In the genomic region with DNA sequence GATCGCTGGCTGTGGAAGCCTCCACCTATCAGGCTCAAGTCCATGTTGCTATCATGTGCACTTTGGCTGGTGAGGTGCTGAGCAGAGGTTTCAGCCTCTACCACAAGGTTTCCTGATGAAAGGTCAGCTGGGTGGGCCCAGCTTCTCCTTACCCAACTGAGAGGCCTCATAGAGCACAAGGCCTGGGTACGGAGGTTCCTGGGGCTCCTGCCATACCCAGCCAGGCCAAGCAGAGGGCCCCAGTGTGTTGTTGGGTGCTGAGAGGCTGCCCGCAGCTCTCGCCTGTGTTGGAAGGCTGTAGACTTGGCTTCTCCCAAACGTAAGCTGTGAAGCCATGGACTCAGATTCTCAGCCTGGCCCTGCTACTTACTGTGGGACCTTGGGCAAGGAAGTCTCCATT, we compare ENCODE assay signal across 9 cellular contexts. TPM values are rescaled to one million over a fixed set of nuclear protein-coding genes. Genes with fewer than 3 reads are reported as not detected.
DNase-seq lines count a peak whose midpoint lies in the region; ATAC-seq and TF ChIP-seq lines count a peak whose summit lies in the region.
"Had no signal": no experiment of that assay in that cellular context is flagged by ENCODE, and none has a peak within 500 bp of the region (broad histone marks: within the 10 kb centered on the region; RNA-seq: fewer than 3 reads in every experiment).

No MANE protein-coding gene starts in this region.

- ATAC-seq in mucosa of descending colon (peak; percentile 13), upper lobe of left lung (ENCODE audit: low FRiP score in 2 of 2) (peak in 1 of 2 donors; percentile 14), GM18909 (IDR thresholded peaks at IDR 0.05; ENCODE audit: poor library complexity, unreplicated experiment) (no peak), HG03039 (IDR thresholded peaks at IDR 0.05; ENCODE audit: unreplicated experiment) (no peak)

- intact Hi-C loops in breast epithelium (cut with DNase I; ENCODE audit: low total_unique reads): no loop called here
- intact Hi-C loops in mucosa of descending colon (cut with DNase I, micrococcal nuclease): no loop called here

- H3K9me3 ChIP-seq in breast epithelium (no peaks in the 10 kb centered on the region), mucosa of descending colon (no peaks in the 10 kb centered on the region), upper lobe of left lung (no peaks in the 10 kb centered on the region)

- H3K4me1 ChIP-seq in breast epithelium (peaks cover 5 to 30% of the 10 kb centered on the region in 2 donors), mucosa of descending colon (ENCODE audit: low read depth) (peaks cover 83% of the 10 kb centered on the region), upper lobe of left lung (peaks cover 81 to 90% (median 83%) of the 10 kb centered on the region in 4 donors)

- no peaks in the 10 kb centered on the region for H3K9me3 Mint-ChIP-seq in activated T-cell treated with anti-CD3 and anti-CD28 coated beads, Interleukin-2, amount 50 U/mL, for 24 hours

- H3K27ac ChIP-seq in breast epithelium (peak overlapping the region; percentile 94 to 99), upper lobe of left lung (peak overlapping the region; percentile 68 to 93 (median 76))

- H3K4me3 ChIP-seq in breast epithelium (peak overlapping the region in 1 of 3 donors; percentile 5), mucosa of descending colon (no peak overlapping the region), upper lobe of left lung (no peak overlapping the region)

- H3K27ac Mint-ChIP-seq in activated T-cell treated with anti-CD3 and anti-CD28 coated beads, Interleukin-2, amount 50 U/mL, for 24 hours: peak overlapping the region; percentile 67

- H3K4me3 Mint-ChIP-seq in activated T-cell treated with anti-CD3 and anti-CD28 coated beads, Interleukin-2, amount 50 U/mL, for 24 hours: no peak overlapping the region

- 68 to 77% methylated on average over 5 of the region's 5 CpGs for WGBS in upper lobe of left lung, 2 donors

- no peaks in the 10 kb centered on the region for H3K36me3 ChIP-seq in breast epithelium
- no peaks in the 10 kb centered on the region for H3K36me3 ChIP-seq in mucosa of descending colon (ENCODE audit: low read depth)
- H3K36me3 ChIP-seq in upper lobe of left lung: peaks cover 0 to 11% (median 3%) of the 10 kb centered on the region in 4 donors

- H3K36me3 Mint-ChIP-seq in activated T-cell treated with anti-CD3 and anti-CD28 coated beads, Interleukin-2, amount 50 U/mL, for 24 hours (ENCODE audit: low read depth): peaks cover 37% of the 10 kb centered on the region

- no peak for TF ChIP-seq EP300 in upper lobe of left lung (IDR thresholded peaks at IDR 0.05)

- no peak for DNase-seq in activated T-cell treated with anti-CD3 and anti-CD28 coated beads, Interleukin-2, amount 50 U/mL, for 24 hours
- DNase-seq in activated T-cell treated with anti-CD3 and anti-CD28 coated beads for 4 hours (no peak), breast epithelium (ENCODE audit: low spot score in 2 of 2) (no peak), mucosa of descending colon (no peak), upper lobe of left lung (no peak), NCI-H146 treated with DMSO at 0.1 percent for 48 hours (lab: John Stamatoyannopoulos, UW; ENCODE audit: unreplicated experiment) (no peak)

- H3K4me1 Mint-ChIP-seq in activated T-cell treated with anti-CD3 and anti-CD28 coated beads, Interleukin-2, amount 50 U/mL, for 24 hours (ENCODE audit: low read depth): peaks cover 70% of the 10 kb centered on the region

- TF ChIP-seq POLR2A in breast epithelium (IDR thresholded peaks at IDR 0.05) (no peak), upper lobe of left lung (IDR thresholded peaks at IDR 0.05) (no peak)

- H3K27me3 ChIP-seq in breast epithelium (no peaks in the 10 kb centered on the region), upper lobe of left lung (no peaks in the 10 kb centered on the region)

- H3K27me3 Mint-ChIP-seq in activated T-cell treated with anti-CD3 and anti-CD28 coated beads, Interleukin-2, amount 50 U/mL, for 24 hours: no peaks in the 10 kb centered on the region

- TF ChIP-seq CTCF in breast epithelium (IDR thresholded peaks at IDR 0.05) (no peak), mucosa of descending colon (IDR thresholded peaks at IDR 0.05) (no peak), upper lobe of left lung (IDR thresholded peaks at IDR 0.05) (peak in 1 of 6 experiments; percentile 12)

RNA-seq across cellular contexts. Expression of a gene that starts 28.2 kb away (rescaled TPM):
- total RNA-seq in breast epithelium: 100 to 1,000 TPM; 182 to 296 (median 269) TPM
- total RNA-seq in mucosa of descending colon: 1,000 to 10,000 TPM in 2 of 3 donors, 100 to 1,000 TPM in 1; 566 to 1,080 (median 1,014) TPM
- total RNA-seq in upper lobe of left lung: 100 to 1,000 TPM; 162 to 636 (median 512) TPM

RNA-seq across cellular contexts. Expression of a gene that starts 56.6 kb away (rescaled TPM):
- total RNA-seq in breast epithelium (100 to 1,000 TPM; 401 to 562 (median 420) TPM), mucosa of descending colon (100 to 1,000 TPM; 338 to 393 (median 350) TPM), upper lobe of left lung (100 to 1,000 TPM; 142 to 404 (median 242) TPM)

RNA-seq across cellular contexts. Expression of a gene that starts 57.9 kb away (rescaled TPM):
- total RNA-seq in breast epithelium (1 to 10 TPM; 2.5 to 9.3 (median 3.6) TPM), mucosa of descending colon (10 to 100 TPM in 1 of 3 donors, 1 to 10 TPM in 2; 6.9 to 10.6 (median 7.4) TPM), upper lobe of left lung (10 to 100 TPM in 3 of 6 donors, 1 to 10 TPM in 3; 6.2 to 28.3 (median 9.9) TPM)
- total RNA-seq: glomerular endothelial cell had no signal
